ENCODE assay signal across 8 cellular contexts in the genomic region with DNA sequence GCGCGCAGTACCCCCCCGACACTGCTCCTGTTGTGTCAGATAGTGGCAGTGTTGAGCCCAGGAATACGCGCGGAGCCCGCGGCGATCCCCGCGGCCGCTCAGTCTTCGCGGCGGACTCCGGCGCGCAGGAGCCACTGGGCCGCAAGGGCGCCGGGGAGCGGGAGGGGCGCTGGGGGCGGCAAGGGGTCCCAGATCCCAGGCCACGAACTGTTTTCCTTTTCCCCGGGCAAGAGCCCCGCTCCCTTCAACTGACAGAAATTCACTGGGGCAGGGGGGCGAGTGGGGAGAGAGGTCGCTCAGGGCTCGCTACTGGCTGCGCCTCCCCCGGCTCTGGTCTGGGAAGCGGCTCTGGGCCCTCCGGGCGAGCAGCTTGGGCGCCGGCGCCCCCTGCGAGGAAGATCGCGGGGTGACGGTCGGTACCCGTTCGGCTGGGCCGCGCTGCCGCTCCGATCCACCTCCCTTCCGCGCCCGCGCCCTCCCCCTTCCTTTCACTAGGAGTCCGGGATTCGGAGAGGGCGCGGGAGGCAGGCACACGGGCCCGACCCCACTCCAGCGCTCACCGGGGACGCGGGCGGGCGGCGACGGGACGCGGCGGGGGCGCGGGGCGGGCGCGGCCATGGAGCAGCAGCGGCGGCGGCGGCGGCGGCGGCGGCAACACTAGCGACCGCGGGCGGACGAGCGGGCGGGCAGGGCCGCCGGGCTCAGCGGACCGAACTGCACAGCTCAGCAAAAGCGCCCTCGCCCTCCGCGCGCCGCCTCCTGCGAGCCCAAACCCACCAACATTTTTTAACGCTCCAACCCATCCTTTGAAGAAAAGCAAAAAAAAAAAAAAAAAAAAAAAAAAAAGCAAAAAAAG. TPM values are rescaled to one million over a fixed set of nuclear protein-coding genes. Genes with fewer than 3 reads are reported as not detected.
DNase-seq lines count a peak whose midpoint lies in the region; ATAC-seq, FAIRE-seq and TF ChIP-seq lines count a peak whose summit lies in the region.

No MANE protein-coding gene starts in this region.

- H3K4me2 ChIP-seq in A549, result peak overlapping the region; percentile 89

- CTCF ChIA-PET in A549 (lab: Yijun Ruan, JAX), result no interaction called here

- H3K4me1 ChIP-seq in A549, result no peaks in the 10 kb centered on the region
- H3K4me1 ChIP-seq in spleen, result peaks cover 6 to 55% (median 42%) of the 10 kb centered on the region in 6 donors

- WGBS in A549 (ENCODE audit: missing lambda C conversion rate), result 0% methylated on average over 19 of the region's 102 CpGs
- 0 to 1% (median 1%) methylated on average over 60 to 102 of the region's 102 CpGs for WGBS in spleen, 5 donors

- ATAC-seq in A549 (peak; percentile 93 to 98), GM18517 (IDR thresholded peaks at IDR 0.05; ENCODE audit: unreplicated experiment) (peak; percentile 80), HG03025 (IDR thresholded peaks at IDR 0.05; ENCODE audit: low FRiP score, unreplicated experiment) (peak; percentile 87)

- H3K36me3 ChIP-seq in WERI-Rb-1 (no peaks in the 10 kb centered on the region), bronchial epithelial cell (ENCODE audit: control insufficient read depth, insufficient read depth, low read length) (no peaks in the 10 kb centered on the region), spleen (no peaks in the 10 kb centered on the region)

- H3K27me3 ChIP-seq in WERI-Rb-1 (ENCODE audit: insufficient read depth, low read depth, severe bottlenecking) (peaks cover 12% of the 10 kb centered on the region), bronchial epithelial cell (ENCODE audit: control insufficient read depth, insufficient read depth, low read length) (no peaks in the 10 kb centered on the region), spleen (replicated peaks in 1 of 7) (peaks cover 0 to 33% (median 3%) of the 10 kb centered on the region in 7 donors)

- POLR2A ChIA-PET in A549 (lab: Yijun Ruan, JAX), result no interaction called here

- FAIRE-seq in A549 (lab: Jason Lieb, UNC), result no peak
- no peak for FAIRE-seq in bronchial epithelial cell (lab: Jason Lieb, UNC)

- intact Hi-C loops in spleen (cut with DNase I; ENCODE audit: low total_unique reads), result loop anchor here (10.0 kb wide), 1 partner anchor 536 kb away; no protein-coding TSS in a partner anchor

- H3K4me3 ChIP-seq in A549 (peak overlapping the region; percentile 69), WERI-Rb-1 (ENCODE audit: low read depth, low read length) (peak overlapping the region; percentile 73), bronchial epithelial cell (ENCODE audit: low read depth, low read length) (peak overlapping the region; percentile 64), spleen (peak overlapping the region; percentile 62 to 94 (median 72))

- TF ChIP-seq RAD21 in A549 (conservative IDR thresholded peaks at IDR 0.05 in 1 of 2, IDR thresholded peaks at IDR 0.05 in 1 of 2), result peak; percentile 49 to 77; a peak in 4 of 5 replicates

- DNase-seq in A549 (ENCODE audit: low read depth in 1 of 2, low spot score in 1 of 2) (peak; percentile 75 to 78), NCI-H2029 treated with DMSO at 0.1 percent for 48 hours (lab: John Stamatoyannopoulos, UW) (peak; percentile 63), WERI-Rb-1 (peak; percentile 83), bronchial epithelial cell (ENCODE audit: low read depth) (peak; percentile 68), iris pigment epithelial cell (ENCODE audit: low read depth) (peak; percentile 91), spleen (peak; percentile 95)

- TF ChIP-seq POLR2A in A549 (IDR thresholded peaks at IDR 0.05; ENCODE audit: low read length), result peak; percentile 27; the same call in 1 of the 2 replicates
- peak in 1 of 3 donors; percentile 76 for TF ChIP-seq POLR2A in spleen (IDR thresholded peaks at IDR 0.05)

- TF ChIP-seq EP300 in A549 (IDR thresholded peaks at IDR 0.05), result no peak

- peak; percentile 52 for TF ChIP-seq CTCF in A549 (IDR thresholded peaks at IDR 0.05)
- peak; percentile 65 for TF ChIP-seq CTCF in WERI-Rb-1 (IDR thresholded peaks at IDR 0.05; ENCODE audit: low read depth, low read length)
- TF ChIP-seq CTCF in bronchial epithelial cell (IDR thresholded peaks at IDR 0.05; ENCODE audit: insufficient read depth, low read length, severe bottlenecking), result peak; percentile 68
- peak; percentile 50 to 83 (median 71) for TF ChIP-seq CTCF in spleen (IDR thresholded peaks at IDR 0.05 in 8 of 11, conservative IDR thresholded peaks at IDR 0.05 in 3 of 11)

- H3K9me3 ChIP-seq in A549 (no peaks in the 10 kb centered on the region), WERI-Rb-1 (ENCODE audit: severe bottlenecking) (no peaks in the 10 kb centered on the region), spleen (no peaks in the 10 kb centered on the region)

- H3K27ac ChIP-seq in A549 (peak overlapping the region; percentile 83 to 92), WERI-Rb-1 (peak overlapping the region; percentile 60), spleen (peak overlapping the region; percentile 93 to 98 (median 96))

TF ChIP-seq in A549, 52 proteins besides CTCF, POLR2A, EP300 and RAD21:
- TF ChIP-seq SMC3 (IDR thresholded peaks at IDR 0.05) (peak; percentile 66), ZNF302 (CRISPR knock-in tag; IDR thresholded peaks at IDR 0.05) (no peak), BHLHE40 (IDR thresholded peaks at IDR 0.05; ENCODE audit: low read depth, low read length) (no peak), CEBPB (IDR thresholded peaks at IDR 0.05) (no peak), JUN (IDR thresholded peaks at IDR 0.05) (peak in 1 of 2 experiments; percentile 38; a peak in 1 of 5 replicates), ZC3H11A (IDR thresholded peaks at IDR 0.05) (no peak)
- TF ChIP-seq, protein P1, sequence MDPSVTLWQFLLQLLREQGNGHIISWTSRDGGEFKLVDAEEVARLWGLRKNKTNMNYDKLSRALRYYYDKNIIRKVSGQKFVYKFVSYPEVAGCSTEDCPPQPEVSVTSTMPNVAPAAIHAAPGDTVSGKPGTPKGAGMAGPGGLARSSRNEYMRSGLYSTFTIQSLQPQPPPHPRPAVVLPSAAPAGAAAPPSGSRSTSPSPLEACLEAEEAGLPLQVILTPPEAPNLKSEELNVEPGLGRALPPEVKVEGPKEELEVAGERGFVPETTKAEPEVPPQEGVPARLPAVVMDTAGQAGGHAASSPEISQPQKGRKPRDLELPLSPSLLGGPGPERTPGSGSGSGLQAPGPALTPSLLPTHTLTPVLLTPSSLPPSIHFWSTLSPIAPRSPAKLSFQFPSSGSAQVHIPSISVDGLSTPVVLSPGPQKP (IDR thresholded peaks at IDR 0.05; ENCODE audit: low read depth, low read length), result no peak
- TF ChIP-seq, protein P2, sequence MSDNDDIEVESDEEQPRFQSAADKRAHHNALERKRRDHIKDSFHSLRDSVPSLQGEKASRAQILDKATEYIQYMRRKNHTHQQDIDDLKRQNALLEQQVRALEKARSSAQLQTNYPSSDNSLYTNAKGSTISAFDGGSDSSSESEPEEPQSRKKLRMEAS (IDR thresholded peaks at IDR 0.05), result 0 out of 2 replicates have a peak, but pooled peaks have one; percentile 14

RNA-seq across cellular contexts. Expression of a gene that starts 1.4 kb away (rescaled TPM):
- 1.9 and 2.2 TPM in 2 replicates for polyA plus RNA-seq in A549 (2011; rRNA removed)
- polyA plus RNA-seq in A549 (2012; cell fraction: cytosol; rRNA removed), result 0.40 and 0.44 TPM in 2 replicates
- 0.31 and 0.75 TPM in 2 replicates for polyA plus RNA-seq in A549 (2012; cell fraction: nucleus; rRNA removed)
- polyA plus RNA-seq in A549 (2017; fragmentation: RNase III; extraction: RNeasy Plus Mini Kit Qiagen cat#74134 plus additional on column Dnase treatment), result 0.43 to 0.54 TPM (median 0.50 TPM) in 3 replicates
- polyA minus RNA-seq in A549 (2011; rRNA and poly(A)+ RNA removed), result 4.5 and 4.8 TPM in 2 replicates
- 1.3 and 1.8 TPM in 2 replicates for total RNA-seq in bronchial epithelial cell
- total RNA-seq in spleen, result 10 to 100 TPM; 24.2 to 50.7 (median 39.8) TPM
- polyA plus RNA-seq in spleen, result 1 to 10 TPM; 2.0 to 3.7 (median 3.4) TPM

Comparison
In these comparisons a context has a peak if more than half of its experiments do, and no peak if none do; other contexts are left out.
1. Peak in every context shown above with its lines: DNase-seq, ATAC-seq, H3K4me3 ChIP-seq and H3K27ac ChIP-seq.